Comparison of ENCODE assay signal across 1 cellular context in the genomic region with DNA sequence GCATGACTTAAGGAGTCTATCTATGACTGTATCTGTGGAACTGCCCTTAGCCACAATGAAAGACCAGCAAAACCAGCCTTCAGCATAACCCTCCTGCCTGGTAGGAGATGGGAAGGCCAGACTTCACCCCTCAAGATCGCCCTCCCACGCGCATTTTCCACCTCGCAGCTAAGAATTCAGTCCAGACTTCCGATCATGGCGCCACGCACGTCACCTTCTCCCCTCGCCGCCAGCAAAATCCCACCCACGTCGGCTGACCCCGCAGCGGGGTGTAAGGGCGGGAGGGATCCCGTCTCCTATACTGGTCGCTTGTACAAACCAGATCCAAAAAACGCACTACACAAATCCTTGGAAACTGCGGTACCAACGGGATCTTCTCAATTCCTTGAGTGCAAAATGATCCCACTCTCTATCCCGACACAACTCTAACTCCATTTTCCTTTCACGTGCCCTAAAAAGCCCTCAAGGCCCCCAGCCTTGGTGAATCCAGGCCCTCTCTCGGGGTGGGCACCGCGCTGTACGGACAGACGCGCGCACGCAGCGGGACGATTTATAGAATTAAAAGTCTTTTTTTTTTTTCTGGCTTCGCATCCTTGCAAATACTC.
TF ChIP-seq lines count a peak whose summit lies in the region.

No MANE protein-coding gene starts in this region.

TF ChIP-seq in HEK293, 187 proteins besides CTCF, POLR2A, EP300 and RAD21 (continued from another document and continues in another):
- TF ChIP-seq, protein P1, sequence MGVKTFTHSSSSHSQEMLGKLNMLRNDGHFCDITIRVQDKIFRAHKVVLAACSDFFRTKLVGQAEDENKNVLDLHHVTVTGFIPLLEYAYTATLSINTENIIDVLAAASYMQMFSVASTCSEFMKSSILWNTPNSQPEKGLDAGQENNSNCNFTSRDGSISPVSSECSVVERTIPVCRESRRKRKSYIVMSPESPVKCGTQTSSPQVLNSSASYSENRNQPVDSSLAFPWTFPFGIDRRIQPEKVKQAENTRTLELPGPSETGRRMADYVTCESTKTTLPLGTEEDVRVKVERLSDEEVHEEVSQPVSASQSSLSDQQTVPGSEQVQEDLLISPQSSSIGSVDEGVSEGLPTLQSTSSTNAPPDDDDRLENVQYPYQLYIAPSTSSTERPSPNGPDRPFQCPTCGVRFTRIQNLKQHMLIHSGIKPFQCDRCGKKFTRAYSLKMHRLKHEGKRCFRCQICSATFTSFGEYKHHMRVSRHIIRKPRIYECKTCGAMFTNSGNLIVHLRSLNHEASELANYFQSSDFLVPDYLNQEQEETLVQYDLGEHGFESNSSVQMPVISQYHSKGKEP (tag by site-specific recombination; IDR thresholded peaks at IDR 0.05) = no peak
- TF ChIP-seq GLI2 (tag by site-specific recombination; IDR thresholded peaks at IDR 0.05; ENCODE audit: borderline replicate concordance, low read depth) (no peak), ZNF341 (tag by site-specific recombination; IDR thresholded peaks at IDR 0.05; ENCODE audit: low read depth) (peak; percentile 10; the same call in 1 of the 2 replicates), WT1 (tag by site-specific recombination; IDR thresholded peaks at IDR 0.05) (0 out of 2 replicates have a peak, but pooled peaks have one; percentile 30), SETDB1 (IDR thresholded peaks at IDR 0.05; ENCODE audit: insufficient read length, low read length) (no peak), ZNF416 (tag by site-specific recombination; IDR thresholded peaks at IDR 0.05) (no peak), ZNF24 (tag by site-specific recombination; IDR thresholded peaks at IDR 0.05) (no peak), ZNF785 (tag by site-specific recombination; IDR thresholded peaks at IDR 0.05) (no peak), TRIM28 (IDR thresholded peaks at IDR 0.05; ENCODE audit: borderline replicate concordance, low read length) (peak; percentile 76), ZFHX2 (tag by site-specific recombination; conservative IDR thresholded peaks at IDR 0.05) (peak; percentile 92), ZNF747 (tag by site-specific recombination; IDR thresholded peaks at IDR 0.05) (no peak), ZNF514 (tag by site-specific recombination; IDR thresholded peaks at IDR 0.05) (no peak), GFI1B (tag by site-specific recombination; IDR thresholded peaks at IDR 0.05) (no peak), ZNF501 (tag by site-specific recombination; IDR thresholded peaks at IDR 0.05) (peak; percentile 22; the same call in 1 of the 2 replicates), ZNF140 (tag by site-specific recombination; IDR thresholded peaks at IDR 0.05) (no peak), ZNF394 (tag by site-specific recombination; IDR thresholded peaks at IDR 0.05; ENCODE audit: borderline replicate concordance) (no peak), ZNF132 (tag by site-specific recombination; IDR thresholded peaks at IDR 0.05; ENCODE audit: borderline replicate concordance) (no peak), ZNF146 (tag by site-specific recombination; IDR thresholded peaks at IDR 0.05) (no peak), OVOL3 (tag by site-specific recombination; IDR thresholded peaks at IDR 0.05) (no peak), ZNF2 (tag by site-specific recombination; IDR thresholded peaks at IDR 0.05) (no peak), ZNF701 (tag by site-specific recombination; IDR thresholded peaks at IDR 0.05) (no peak)
- TF ChIP-seq, protein P2, sequence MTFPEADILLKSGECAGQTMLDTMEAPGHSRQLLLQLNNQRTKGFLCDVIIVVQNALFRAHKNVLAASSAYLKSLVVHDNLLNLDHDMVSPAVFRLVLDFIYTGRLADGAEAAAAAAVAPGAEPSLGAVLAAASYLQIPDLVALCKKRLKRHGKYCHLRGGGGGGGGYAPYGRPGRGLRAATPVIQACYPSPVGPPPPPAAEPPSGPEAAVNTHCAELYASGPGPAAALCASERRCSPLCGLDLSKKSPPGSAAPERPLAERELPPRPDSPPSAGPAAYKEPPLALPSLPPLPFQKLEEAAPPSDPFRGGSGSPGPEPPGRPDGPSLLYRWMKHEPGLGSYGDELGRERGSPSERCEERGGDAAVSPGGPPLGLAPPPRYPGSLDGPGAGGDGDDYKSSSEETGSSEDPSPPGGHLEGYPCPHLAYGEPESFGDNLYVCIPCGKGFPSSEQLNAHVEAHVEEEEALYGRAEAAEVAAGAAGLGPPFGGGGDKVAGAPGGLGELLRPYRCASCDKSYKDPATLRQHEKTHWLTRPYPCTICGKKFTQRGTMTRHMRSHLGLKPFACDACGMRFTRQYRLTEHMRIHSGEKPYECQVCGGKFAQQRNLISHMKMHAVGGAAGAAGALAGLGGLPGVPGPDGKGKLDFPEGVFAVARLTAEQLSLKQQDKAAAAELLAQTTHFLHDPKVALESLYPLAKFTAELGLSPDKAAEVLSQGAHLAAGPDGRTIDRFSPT (tag by site-specific recombination; IDR thresholded peaks at IDR 0.05) = peak; percentile 55
- TF ChIP-seq, protein P3, sequence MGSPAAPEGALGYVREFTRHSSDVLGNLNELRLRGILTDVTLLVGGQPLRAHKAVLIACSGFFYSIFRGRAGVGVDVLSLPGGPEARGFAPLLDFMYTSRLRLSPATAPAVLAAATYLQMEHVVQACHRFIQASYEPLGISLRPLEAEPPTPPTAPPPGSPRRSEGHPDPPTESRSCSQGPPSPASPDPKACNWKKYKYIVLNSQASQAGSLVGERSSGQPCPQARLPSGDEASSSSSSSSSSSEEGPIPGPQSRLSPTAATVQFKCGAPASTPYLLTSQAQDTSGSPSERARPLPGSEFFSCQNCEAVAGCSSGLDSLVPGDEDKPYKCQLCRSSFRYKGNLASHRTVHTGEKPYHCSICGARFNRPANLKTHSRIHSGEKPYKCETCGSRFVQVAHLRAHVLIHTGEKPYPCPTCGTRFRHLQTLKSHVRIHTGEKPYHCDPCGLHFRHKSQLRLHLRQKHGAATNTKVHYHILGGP (tag by site-specific recombination; IDR thresholded peaks at IDR 0.05) = peak; percentile 44; the same call in 1 of the 2 replicates
- TF ChIP-seq, protein P4, sequence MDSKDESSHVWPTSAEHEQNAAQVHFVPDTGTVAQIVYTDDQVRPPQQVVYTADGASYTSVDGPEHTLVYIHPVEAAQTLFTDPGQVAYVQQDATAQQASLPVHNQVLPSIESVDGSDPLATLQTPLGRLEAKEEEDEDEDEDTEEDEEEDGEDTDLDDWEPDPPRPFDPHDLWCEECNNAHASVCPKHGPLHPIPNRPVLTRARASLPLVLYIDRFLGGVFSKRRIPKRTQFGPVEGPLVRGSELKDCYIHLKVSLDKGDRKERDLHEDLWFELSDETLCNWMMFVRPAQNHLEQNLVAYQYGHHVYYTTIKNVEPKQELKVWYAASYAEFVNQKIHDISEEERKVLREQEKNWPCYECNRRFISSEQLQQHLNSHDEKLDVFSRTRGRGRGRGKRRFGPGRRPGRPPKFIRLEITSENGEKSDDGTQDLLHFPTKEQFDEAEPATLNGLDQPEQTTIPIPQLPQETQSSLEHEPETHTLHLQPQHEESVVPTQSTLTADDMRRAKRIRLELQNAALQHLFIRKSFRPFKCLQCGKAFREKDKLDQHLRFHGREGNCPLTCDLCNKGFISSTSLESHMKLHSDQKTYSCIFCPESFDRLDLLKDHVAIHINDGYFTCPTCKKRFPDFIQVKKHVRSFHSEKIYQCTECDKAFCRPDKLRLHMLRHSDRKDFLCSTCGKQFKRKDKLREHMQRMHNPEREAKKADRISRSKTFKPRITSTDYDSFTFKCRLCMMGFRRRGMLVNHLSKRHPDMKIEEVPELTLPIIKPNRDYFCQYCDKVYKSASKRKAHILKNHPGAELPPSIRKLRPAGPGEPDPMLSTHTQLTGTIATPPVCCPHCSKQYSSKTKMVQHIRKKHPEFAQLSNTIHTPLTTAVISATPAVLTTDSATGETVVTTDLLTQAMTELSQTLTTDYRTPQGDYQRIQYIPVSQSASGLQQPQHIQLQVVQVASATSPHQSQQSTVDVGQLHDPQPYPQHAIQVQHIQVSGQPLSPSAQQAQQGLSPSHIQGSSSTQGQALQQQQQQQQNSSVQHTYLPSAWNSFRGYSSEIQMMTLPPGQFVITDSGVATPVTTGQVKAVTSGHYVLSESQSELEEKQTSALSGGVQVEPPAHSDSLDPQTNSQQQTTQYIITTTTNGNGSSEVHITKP (tag by site-specific recombination; IDR thresholded peaks at IDR 0.05) = peak; percentile 57; the same call in 1 of the 2 replicates
- TF ChIP-seq, protein P5, sequence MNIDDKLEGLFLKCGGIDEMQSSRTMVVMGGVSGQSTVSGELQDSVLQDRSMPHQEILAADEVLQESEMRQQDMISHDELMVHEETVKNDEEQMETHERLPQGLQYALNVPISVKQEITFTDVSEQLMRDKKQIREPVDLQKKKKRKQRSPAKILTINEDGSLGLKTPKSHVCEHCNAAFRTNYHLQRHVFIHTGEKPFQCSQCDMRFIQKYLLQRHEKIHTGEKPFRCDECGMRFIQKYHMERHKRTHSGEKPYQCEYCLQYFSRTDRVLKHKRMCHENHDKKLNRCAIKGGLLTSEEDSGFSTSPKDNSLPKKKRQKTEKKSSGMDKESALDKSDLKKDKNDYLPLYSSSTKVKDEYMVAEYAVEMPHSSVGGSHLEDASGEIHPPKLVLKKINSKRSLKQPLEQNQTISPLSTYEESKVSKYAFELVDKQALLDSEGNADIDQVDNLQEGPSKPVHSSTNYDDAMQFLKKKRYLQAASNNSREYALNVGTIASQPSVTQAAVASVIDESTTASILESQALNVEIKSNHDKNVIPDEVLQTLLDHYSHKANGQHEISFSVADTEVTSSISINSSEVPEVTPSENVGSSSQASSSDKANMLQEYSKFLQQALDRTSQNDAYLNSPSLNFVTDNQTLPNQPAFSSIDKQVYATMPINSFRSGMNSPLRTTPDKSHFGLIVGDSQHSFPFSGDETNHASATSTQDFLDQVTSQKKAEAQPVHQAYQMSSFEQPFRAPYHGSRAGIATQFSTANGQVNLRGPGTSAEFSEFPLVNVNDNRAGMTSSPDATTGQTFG (tag by site-specific recombination; IDR thresholded peaks at IDR 0.05; ENCODE audit: borderline replicate concordance) = no peak
- TF ChIP-seq, protein P6, sequence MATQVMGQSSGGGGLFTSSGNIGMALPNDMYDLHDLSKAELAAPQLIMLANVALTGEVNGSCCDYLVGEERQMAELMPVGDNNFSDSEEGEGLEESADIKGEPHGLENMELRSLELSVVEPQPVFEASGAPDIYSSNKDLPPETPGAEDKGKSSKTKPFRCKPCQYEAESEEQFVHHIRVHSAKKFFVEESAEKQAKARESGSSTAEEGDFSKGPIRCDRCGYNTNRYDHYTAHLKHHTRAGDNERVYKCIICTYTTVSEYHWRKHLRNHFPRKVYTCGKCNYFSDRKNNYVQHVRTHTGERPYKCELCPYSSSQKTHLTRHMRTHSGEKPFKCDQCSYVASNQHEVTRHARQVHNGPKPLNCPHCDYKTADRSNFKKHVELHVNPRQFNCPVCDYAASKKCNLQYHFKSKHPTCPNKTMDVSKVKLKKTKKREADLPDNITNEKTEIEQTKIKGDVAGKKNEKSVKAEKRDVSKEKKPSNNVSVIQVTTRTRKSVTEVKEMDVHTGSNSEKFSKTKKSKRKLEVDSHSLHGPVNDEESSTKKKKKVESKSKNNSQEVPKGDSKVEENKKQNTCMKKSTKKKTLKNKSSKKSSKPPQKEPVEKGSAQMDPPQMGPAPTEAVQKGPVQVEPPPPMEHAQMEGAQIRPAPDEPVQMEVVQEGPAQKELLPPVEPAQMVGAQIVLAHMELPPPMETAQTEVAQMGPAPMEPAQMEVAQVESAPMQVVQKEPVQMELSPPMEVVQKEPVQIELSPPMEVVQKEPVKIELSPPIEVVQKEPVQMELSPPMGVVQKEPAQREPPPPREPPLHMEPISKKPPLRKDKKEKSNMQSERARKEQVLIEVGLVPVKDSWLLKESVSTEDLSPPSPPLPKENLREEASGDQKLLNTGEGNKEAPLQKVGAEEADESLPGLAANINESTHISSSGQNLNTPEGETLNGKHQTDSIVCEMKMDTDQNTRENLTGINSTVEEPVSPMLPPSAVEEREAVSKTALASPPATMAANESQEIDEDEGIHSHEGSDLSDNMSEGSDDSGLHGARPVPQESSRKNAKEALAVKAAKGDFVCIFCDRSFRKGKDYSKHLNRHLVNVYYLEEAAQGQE (tag by site-specific recombination; IDR thresholded peaks at IDR 0.05) = no peak
- TF ChIP-seq, protein P7, sequence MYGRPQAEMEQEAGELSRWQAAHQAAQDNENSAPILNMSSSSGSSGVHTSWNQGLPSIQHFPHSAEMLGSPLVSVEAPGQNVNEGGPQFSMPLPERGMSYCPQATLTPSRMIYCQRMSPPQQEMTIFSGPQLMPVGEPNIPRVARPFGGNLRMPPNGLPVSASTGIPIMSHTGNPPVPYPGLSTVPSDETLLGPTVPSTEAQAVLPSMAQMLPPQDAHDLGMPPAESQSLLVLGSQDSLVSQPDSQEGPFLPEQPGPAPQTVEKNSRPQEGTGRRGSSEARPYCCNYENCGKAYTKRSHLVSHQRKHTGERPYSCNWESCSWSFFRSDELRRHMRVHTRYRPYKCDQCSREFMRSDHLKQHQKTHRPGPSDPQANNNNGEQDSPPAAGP (tag by site-specific recombination; IDR thresholded peaks at IDR 0.05) = no peak
- TF ChIP-seq, protein P8, sequence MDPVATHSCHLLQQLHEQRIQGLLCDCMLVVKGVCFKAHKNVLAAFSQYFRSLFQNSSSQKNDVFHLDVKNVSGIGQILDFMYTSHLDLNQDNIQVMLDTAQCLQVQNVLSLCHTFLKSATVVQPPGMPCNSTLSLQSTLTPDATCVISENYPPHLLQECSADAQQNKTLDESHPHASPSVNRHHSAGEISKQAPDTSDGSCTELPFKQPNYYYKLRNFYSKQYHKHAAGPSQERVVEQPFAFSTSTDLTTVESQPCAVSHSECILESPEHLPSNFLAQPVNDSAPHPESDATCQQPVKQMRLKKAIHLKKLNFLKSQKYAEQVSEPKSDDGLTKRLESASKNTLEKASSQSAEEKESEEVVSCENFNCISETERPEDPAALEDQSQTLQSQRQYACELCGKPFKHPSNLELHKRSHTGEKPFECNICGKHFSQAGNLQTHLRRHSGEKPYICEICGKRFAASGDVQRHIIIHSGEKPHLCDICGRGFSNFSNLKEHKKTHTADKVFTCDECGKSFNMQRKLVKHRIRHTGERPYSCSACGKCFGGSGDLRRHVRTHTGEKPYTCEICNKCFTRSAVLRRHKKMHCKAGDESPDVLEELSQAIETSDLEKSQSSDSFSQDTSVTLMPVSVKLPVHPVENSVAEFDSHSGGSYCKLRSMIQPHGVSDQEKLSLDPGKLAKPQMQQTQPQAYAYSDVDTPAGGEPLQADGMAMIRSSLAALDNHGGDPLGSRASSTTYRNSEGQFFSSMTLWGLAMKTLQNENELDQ (tag by site-specific recombination; IDR thresholded peaks at IDR 0.05; ENCODE audit: low read depth) = no peak
- TF ChIP-seq, protein P9, sequence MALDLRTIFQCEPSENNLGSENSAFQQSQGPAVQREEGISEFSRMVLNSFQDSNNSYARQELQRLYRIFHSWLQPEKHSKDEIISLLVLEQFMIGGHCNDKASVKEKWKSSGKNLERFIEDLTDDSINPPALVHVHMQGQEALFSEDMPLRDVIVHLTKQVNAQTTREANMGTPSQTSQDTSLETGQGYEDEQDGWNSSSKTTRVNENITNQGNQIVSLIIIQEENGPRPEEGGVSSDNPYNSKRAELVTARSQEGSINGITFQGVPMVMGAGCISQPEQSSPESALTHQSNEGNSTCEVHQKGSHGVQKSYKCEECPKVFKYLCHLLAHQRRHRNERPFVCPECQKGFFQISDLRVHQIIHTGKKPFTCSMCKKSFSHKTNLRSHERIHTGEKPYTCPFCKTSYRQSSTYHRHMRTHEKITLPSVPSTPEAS (tag by site-specific recombination; IDR thresholded peaks at IDR 0.05) = no peak
